Comparison of ENCODE assay signal across 1 cellular context in genomic region chr12:15691372-15691771, GRCh38.
TF ChIP-seq lines count a peak whose summit lies in the region.

No MANE protein-coding gene starts in this region.

TF ChIP-seq in SK-N-SH treated with all-trans-retinoic acid at 6 μM for 48 hours, 23 proteins besides CTCF, POLR2A, EP300 and RAD21 (continued from another document):
- TF ChIP-seq ZC3H10 (CRISPR knock-in tag; IDR thresholded peaks at IDR 0.05) (no peak), CREB5 (CRISPR knock-in tag; IDR thresholded peaks at IDR 0.05; ENCODE audit: low read depth) (no peak), ARNTL (CRISPR knock-in tag; IDR thresholded peaks at IDR 0.05; ENCODE audit: borderline replicate concordance, low read depth) (no peak), ZFP3 (CRISPR knock-in tag; IDR thresholded peaks at IDR 0.05) (no peak), TOX (CRISPR knock-in tag; IDR thresholded peaks at IDR 0.05; ENCODE audit: borderline replicate concordance) (no peak), OSR1 (CRISPR knock-in tag; IDR thresholded peaks at IDR 0.05) (no peak), ISL1 (CRISPR knock-in tag; IDR thresholded peaks at IDR 0.05) (no peak), ESRRG (CRISPR knock-in tag; IDR thresholded peaks at IDR 0.05) (no peak), CSDC2 (CRISPR knock-in tag; IDR thresholded peaks at IDR 0.05) (no peak), POU6F1 (CRISPR knock-in tag; IDR thresholded peaks at IDR 0.05; ENCODE audit: borderline replicate concordance, low read depth) (no peak)
